28 cellular contexts compared by ENCODE assay signal in the genomic region with DNA sequence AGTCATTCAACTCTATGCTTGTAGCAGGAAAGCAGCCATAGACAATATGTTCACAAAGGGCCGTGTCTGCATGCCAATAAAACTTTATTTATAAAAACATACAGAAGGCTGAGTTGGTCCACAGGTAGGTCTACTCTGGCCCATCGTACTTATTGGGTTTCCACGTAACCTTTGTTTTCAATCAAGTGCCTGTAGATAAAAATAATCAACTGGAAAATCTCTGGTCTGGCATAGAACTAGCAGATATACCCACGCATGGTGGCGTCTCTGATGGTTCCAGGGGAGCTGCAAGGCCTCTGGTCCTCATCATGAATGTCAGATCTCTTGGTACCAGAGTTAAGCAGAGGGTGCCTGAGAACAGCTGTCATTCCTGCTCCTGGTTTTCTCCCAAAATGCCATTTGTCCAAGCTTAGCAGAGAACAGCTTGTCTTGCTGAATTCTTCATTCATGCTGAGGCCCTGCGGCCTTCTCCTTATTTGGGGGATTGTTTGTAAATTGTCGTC. TPM values are rescaled to one million over a fixed set of nuclear protein-coding genes. Genes with fewer than 3 reads are reported as not detected.
"Had no signal": no experiment of that assay in that cellular context is flagged by ENCODE, and none has a peak within 500 bp of the region (broad histone marks: within the 10 kb centered on the region; RNA-seq: fewer than 3 reads in every experiment).

No MANE protein-coding gene starts in this region.

- DNase-seq: activated CD4-positive, alpha-beta memory T cell treated with anti-CD3 and anti-CD28 coated beads for 36 hours; activated CD4-positive, alpha-beta T cell treated with anti-CD3 and anti-CD28 coated beads, Interleukin-2, amount 10 ng/mL, durations not matched to agents 7 days and 5 days; activated CD4-positive, CD25-positive, alpha-beta regulatory T cell; activated gamma-delta T cell; activated naive CD4-positive, alpha-beta T cell treated with anti-CD3 and anti-CD28 coated beads for 36 hours; activated T-cell treated with anti-CD3 and anti-CD28 coated beads for 4 hours; activated T-cell treated with anti-CD3 and anti-CD28 coated beads, Interleukin-2, amount 50 U/mL, for 48 hours; amygdala; MG63; MV-4-11; NCI-H1092 treated with DMSO at 0.1 percent for 48 hours; NCI-H1417 treated with DMSO at 0.1 percent for 48 hours; NCI-H1694; NCI-H2029; NCI-H345; NCI-H510A; NCI-H526 treated with DMSO at 0.1 percent for 48 hours; NCI-H82; OCI-M1; RPMI8226; T-helper 17 cell; T-helper 9 cell had no signal

- H3K9me3 ChIP-seq: MG63 had no signal

- H3K36me3 ChIP-seq: MG63 had no signal

- H3K27ac Mint-ChIP-seq: activated CD4-positive, alpha-beta memory T cell treated with anti-CD3 and anti-CD28 coated beads for 36 hours; activated CD4-positive, alpha-beta T cell treated with anti-CD3 and anti-CD28 coated beads, Interleukin-2, amount 10 ng/mL, durations not matched to agents 7 days and 5 days; activated naive CD4-positive, alpha-beta T cell treated with anti-CD3 and anti-CD28 coated beads for 36 hours; activated naive CD8-positive, alpha-beta T cell; activated T-helper 17 cell treated with anti-CD3 and anti-CD28 coated beads, Interleukin-2, amount 50 U/mL, for 72 hours; brain; T-helper 17 cell had no signal

- H3K9me3 Mint-ChIP-seq: activated CD4-positive, alpha-beta memory T cell treated with anti-CD3 and anti-CD28 coated beads for 36 hours; activated CD4-positive, alpha-beta T cell treated with anti-CD3 and anti-CD28 coated beads, Interleukin-2, amount 10 ng/mL, durations not matched to agents 7 days and 5 days; activated naive CD4-positive, alpha-beta T cell treated with anti-CD3 and anti-CD28 coated beads for 36 hours; activated T-helper 17 cell treated with anti-CD3 and anti-CD28 coated beads, Interleukin-2, amount 50 U/mL, for 72 hours; central memory CD8-positive, alpha-beta T cell had no signal

- H3K27me3 ChIP-seq: MG63 had no signal

- H3K27me3 Mint-ChIP-seq: activated CD4-positive, alpha-beta memory T cell treated with anti-CD3 and anti-CD28 coated beads for 36 hours had no signal

- ATAC-seq: activated T-helper 17 cell treated with anti-CD3 and anti-CD28 coated beads, Interleukin-2, amount 50 U/mL, for 72 hours; Panc1; Right ventricle myocardium inferior; T-helper 17 cell had no signal

- H3K4me3 Mint-ChIP-seq: activated CD4-positive, alpha-beta memory T cell treated with anti-CD3 and anti-CD28 coated beads for 36 hours; activated CD4-positive, alpha-beta T cell treated with anti-CD3 and anti-CD28 coated beads, Interleukin-2, amount 10 ng/mL, durations not matched to agents 7 days and 5 days; activated naive CD4-positive, alpha-beta T cell treated with anti-CD3 and anti-CD28 coated beads for 36 hours; activated naive CD8-positive, alpha-beta T cell; activated T-helper 17 cell treated with anti-CD3 and anti-CD28 coated beads, Interleukin-2, amount 50 U/mL, for 72 hours; brain; central memory CD8-positive, alpha-beta T cell; T-helper 17 cell had no signal

- H3K4me3 ChIP-seq: MG63 had no signal

- H3K4me1 Mint-ChIP-seq: activated CD4-positive, alpha-beta T cell treated with anti-CD3 and anti-CD28 coated beads, Interleukin-2, amount 10 ng/mL, durations not matched to agents 7 days and 5 days; activated T-helper 17 cell treated with anti-CD3 and anti-CD28 coated beads, Interleukin-2, amount 50 U/mL, for 72 hours had no signal

- H3K36me3 Mint-ChIP-seq: activated CD4-positive, alpha-beta memory T cell treated with anti-CD3 and anti-CD28 coated beads for 36 hours; activated naive CD8-positive, alpha-beta T cell; brain had no signal

RNA-seq across cellular contexts. Expression of a gene that starts 31.4 kb away (rescaled TPM):
- total RNA-seq: Right ventricle myocardium inferior had no signal
